1 cellular context compared by ENCODE assay signal in genomic region chr20:48656661-48657211, GRCh38.
A peak's percentile ranks its signal among the peaks of the same experiment; 100 is the strongest.
TF ChIP-seq lines count a peak whose summit lies in the region.

No MANE protein-coding gene starts in this region.

TF ChIP-seq in HepG2, 621 proteins besides CTCF, POLR2A, EP300 and RAD21 (continued from another document and continues in another):
- TF ChIP-seq, protein P1, sequence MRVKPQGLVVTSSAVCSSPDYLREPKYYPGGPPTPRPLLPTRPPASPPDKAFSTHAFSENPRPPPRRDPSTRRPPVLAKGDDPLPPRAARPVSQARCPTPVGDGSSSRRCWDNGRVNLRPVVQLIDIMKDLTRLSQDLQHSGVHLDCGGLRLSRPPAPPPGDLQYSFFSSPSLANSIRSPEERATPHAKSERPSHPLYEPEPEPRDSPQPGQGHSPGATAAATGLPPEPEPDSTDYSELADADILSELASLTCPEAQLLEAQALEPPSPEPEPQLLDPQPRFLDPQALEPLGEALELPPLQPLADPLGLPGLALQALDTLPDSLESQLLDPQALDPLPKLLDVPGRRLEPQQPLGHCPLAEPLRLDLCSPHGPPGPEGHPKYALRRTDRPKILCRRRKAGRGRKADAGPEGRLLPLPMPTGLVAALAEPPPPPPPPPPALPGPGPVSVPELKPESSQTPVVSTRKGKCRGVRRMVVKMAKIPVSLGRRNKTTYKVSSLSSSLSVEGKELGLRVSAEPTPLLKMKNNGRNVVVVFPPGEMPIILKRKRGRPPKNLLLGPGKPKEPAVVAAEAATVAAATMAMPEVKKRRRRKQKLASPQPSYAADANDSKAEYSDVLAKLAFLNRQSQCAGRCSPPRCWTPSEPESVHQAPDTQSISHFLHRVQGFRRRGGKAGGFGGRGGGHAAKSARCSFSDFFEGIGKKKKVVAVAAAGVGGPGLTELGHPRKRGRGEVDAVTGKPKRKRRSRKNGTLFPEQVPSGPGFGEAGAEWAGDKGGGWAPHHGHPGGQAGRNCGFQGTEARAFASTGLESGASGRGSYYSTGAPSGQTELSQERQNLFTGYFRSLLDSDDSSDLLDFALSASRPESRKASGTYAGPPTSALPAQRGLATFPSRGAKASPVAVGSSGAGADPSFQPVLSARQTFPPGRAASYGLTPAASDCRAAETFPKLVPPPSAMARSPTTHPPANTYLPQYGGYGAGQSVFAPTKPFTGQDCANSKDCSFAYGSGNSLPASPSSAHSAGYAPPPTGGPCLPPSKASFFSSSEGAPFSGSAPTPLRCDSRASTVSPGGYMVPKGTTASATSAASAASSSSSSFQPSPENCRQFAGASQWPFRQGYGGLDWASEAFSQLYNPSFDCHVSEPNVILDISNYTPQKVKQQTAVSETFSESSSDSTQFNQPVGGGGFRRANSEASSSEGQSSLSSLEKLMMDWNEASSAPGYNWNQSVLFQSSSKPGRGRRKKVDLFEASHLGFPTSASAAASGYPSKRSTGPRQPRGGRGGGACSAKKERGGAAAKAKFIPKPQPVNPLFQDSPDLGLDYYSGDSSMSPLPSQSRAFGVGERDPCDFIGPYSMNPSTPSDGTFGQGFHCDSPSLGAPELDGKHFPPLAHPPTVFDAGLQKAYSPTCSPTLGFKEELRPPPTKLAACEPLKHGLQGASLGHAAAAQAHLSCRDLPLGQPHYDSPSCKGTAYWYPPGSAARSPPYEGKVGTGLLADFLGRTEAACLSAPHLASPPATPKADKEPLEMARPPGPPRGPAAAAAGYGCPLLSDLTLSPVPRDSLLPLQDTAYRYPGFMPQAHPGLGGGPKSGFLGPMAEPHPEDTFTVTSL (CRISPR knock-in tag; IDR thresholded peaks at IDR 0.05; ENCODE audit: borderline replicate concordance), result no peak
- no peak for TF ChIP-seq SALL2 (CRISPR knock-in tag; IDR thresholded peaks at IDR 0.05)
- no peak for TF ChIP-seq TGIF2 (CRISPR knock-in tag; IDR thresholded peaks at IDR 0.05)
- no peak for TF ChIP-seq CBX2 (IDR thresholded peaks at IDR 0.05; ENCODE audit: low read depth, low read length)
- no peak for TF ChIP-seq CBX2 (CRISPR knock-in tag; IDR thresholded peaks at IDR 0.05; ENCODE audit: low read depth)
- no peak for TF ChIP-seq SNAPC2 (CRISPR knock-in tag; IDR thresholded peaks at IDR 0.05)
- TF ChIP-seq, protein P2, sequence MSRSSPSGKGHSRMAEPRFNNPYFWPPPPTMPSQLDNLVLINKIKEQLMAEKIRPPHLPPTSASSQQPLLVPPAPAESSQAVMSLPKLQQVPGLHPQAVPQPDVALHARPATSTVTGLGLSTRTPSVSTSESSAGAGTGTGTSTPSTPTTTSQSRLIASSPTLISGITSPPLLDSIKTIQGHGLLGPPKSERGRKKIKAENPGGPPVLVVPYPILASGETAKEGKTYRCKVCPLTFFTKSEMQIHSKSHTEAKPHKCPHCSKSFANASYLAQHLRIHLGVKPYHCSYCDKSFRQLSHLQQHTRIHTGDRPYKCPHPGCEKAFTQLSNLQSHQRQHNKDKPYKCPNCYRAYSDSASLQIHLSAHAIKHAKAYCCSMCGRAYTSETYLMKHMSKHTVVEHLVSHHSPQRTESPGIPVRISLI (CRISPR knock-in tag; IDR thresholded peaks at IDR 0.05; ENCODE audit: borderline replicate concordance), result peak; percentile 59; the same call in 1 of the 2 replicates
- TF ChIP-seq ZNF83 (CRISPR knock-in tag; IDR thresholded peaks at IDR 0.05; ENCODE audit: borderline replicate concordance), result 0 out of 2 replicates have a peak, but pooled peaks have one; percentile 46
- TF ChIP-seq, protein P3, sequence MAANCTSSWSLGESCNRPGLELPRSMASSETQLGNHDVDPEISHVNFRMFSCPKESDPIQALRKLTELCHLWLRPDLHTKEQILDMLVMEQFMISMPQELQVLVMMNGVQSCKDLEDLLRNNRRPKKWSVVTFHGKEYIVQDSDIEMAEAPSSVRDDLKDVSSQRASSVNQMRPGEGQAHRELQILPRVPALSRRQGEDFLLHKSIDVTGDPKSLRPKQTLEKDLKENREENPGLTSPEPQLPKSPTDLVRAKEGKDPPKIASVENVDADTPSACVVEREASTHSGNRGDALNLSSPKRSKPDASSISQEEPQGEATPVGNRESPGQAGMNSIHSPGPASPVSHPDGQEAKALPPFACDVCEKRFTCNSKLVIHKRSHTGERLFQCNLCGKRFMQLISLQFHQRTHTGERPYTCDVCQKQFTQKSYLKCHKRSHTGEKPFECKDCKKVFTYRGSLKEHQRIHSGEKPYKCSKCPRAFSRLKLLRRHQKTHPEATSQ (CRISPR knock-in tag; IDR thresholded peaks at IDR 0.05; ENCODE audit: borderline replicate concordance), result no peak
- no peak for TF ChIP-seq WIZ (CRISPR knock-in tag; IDR thresholded peaks at IDR 0.05)
- no peak for TF ChIP-seq ZNF883 (CRISPR knock-in tag; IDR thresholded peaks at IDR 0.05; ENCODE audit: not compliant biosample characterization)
- TF ChIP-seq, protein P4, sequence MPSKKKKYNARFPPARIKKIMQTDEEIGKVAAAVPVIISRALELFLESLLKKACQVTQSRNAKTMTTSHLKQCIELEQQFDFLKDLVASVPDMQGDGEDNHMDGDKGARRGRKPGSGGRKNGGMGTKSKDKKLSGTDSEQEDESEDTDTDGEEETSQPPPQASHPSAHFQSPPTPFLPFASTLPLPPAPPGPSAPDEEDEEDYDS (CRISPR knock-in tag; IDR thresholded peaks at IDR 0.05), result 0 out of 2 replicates have a peak, but pooled peaks have one; percentile 26
- TF ChIP-seq POLR2AphosphoS5 (IDR thresholded peaks at IDR 0.05; ENCODE audit: low read depth, low read length), result no peak
- TF ChIP-seq CREB1 (IDR thresholded peaks at IDR 0.05), result no peak
- no peak for TF ChIP-seq CREB1 (CRISPR knock-in tag; IDR thresholded peaks at IDR 0.05)
- TF ChIP-seq, protein P5, sequence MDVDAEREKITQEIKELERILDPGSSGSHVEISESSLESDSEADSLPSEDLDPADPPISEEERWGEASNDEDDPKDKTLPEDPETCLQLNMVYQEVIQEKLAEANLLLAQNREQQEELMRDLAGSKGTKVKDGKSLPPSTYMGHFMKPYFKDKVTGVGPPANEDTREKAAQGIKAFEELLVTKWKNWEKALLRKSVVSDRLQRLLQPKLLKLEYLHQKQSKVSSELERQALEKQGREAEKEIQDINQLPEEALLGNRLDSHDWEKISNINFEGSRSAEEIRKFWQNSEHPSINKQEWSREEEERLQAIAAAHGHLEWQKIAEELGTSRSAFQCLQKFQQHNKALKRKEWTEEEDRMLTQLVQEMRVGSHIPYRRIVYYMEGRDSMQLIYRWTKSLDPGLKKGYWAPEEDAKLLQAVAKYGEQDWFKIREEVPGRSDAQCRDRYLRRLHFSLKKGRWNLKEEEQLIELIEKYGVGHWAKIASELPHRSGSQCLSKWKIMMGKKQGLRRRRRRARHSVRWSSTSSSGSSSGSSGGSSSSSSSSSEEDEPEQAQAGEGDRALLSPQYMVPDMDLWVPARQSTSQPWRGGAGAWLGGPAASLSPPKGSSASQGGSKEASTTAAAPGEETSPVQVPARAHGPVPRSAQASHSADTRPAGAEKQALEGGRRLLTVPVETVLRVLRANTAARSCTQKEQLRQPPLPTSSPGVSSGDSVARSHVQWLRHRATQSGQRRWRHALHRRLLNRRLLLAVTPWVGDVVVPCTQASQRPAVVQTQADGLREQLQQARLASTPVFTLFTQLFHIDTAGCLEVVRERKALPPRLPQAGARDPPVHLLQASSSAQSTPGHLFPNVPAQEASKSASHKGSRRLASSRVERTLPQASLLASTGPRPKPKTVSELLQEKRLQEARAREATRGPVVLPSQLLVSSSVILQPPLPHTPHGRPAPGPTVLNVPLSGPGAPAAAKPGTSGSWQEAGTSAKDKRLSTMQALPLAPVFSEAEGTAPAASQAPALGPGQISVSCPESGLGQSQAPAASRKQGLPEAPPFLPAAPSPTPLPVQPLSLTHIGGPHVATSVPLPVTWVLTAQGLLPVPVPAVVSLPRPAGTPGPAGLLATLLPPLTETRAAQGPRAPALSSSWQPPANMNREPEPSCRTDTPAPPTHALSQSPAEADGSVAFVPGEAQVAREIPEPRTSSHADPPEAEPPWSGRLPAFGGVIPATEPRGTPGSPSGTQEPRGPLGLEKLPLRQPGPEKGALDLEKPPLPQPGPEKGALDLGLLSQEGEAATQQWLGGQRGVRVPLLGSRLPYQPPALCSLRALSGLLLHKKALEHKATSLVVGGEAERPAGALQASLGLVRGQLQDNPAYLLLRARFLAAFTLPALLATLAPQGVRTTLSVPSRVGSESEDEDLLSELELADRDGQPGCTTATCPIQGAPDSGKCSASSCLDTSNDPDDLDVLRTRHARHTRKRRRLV (CRISPR knock-in tag; IDR thresholded peaks at IDR 0.05), result no peak
- TF ChIP-seq ZGPAT (CRISPR knock-in tag; IDR thresholded peaks at IDR 0.05), result no peak
- no peak for TF ChIP-seq ZUFSP (CRISPR knock-in tag; IDR thresholded peaks at IDR 0.05; ENCODE audit: borderline replicate concordance)
- TF ChIP-seq ZKSCAN1 (IDR thresholded peaks at IDR 0.05; ENCODE audit: low read length), result no peak
- no peak for TF ChIP-seq ZNF766 (CRISPR knock-in tag; IDR thresholded peaks at IDR 0.05; ENCODE audit: borderline replicate concordance)
- TF ChIP-seq, protein P6, sequence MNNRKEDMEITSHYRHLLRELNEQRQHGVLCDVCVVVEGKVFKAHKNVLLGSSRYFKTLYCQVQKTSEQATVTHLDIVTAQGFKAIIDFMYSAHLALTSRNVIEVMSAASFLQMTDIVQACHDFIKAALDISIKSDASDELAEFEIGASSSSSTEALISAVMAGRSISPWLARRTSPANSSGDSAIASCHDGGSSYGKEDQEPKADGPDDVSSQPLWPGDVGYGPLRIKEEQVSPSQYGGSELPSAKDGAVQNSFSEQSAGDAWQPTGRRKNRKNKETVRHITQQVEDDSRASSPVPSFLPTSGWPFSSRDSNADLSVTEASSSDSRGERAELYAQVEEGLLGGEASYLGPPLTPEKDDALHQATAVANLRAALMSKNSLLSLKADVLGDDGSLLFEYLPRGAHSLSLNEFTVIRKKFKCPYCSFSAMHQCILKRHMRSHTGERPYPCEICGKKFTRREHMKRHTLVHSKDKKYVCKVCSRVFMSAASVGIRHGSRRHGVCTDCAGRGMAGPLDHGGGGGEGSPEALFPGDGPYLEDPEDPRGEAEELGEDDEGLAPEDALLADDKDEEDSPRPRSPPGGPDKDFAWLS (CRISPR knock-in tag; IDR thresholded peaks at IDR 0.05; ENCODE audit: borderline replicate concordance), result no peak
- no peak for TF ChIP-seq NFATC3 (CRISPR knock-in tag; IDR thresholded peaks at IDR 0.05)
- no peak for TF ChIP-seq SMARCC2 (IDR thresholded peaks at IDR 0.05)
- TF ChIP-seq ZFP41 (CRISPR knock-in tag; IDR thresholded peaks at IDR 0.05; ENCODE audit: borderline replicate concordance), result no peak
- no peak for TF ChIP-seq ZNF10 (CRISPR knock-in tag; IDR thresholded peaks at IDR 0.05; ENCODE audit: borderline replicate concordance, low read depth)
- TF ChIP-seq TOE1 (CRISPR knock-in tag; IDR thresholded peaks at IDR 0.05), result no peak
- TF ChIP-seq, protein P7, sequence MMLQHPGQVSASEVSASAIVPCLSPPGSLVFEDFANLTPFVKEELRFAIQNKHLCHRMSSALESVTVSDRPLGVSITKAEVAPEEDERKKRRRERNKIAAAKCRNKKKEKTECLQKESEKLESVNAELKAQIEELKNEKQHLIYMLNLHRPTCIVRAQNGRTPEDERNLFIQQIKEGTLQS (CRISPR knock-in tag; IDR thresholded peaks at IDR 0.05), result 0 out of 2 replicates have a peak, but pooled peaks have one; percentile 9
- no peak; the same call in 1 of the 2 replicates for TF ChIP-seq CCDC6 (CRISPR knock-in tag; IDR thresholded peaks at IDR 0.05)
- no peak for TF ChIP-seq TCF12 (IDR thresholded peaks at IDR 0.05)
- TF ChIP-seq TCF12 (CRISPR knock-in tag; IDR thresholded peaks at IDR 0.05), result no peak
- TF ChIP-seq CREM (IDR thresholded peaks at IDR 0.05), result no peak
- TF ChIP-seq CREM (CRISPR knock-in tag; IDR thresholded peaks at IDR 0.05), result no peak
- TF ChIP-seq, protein P8, sequence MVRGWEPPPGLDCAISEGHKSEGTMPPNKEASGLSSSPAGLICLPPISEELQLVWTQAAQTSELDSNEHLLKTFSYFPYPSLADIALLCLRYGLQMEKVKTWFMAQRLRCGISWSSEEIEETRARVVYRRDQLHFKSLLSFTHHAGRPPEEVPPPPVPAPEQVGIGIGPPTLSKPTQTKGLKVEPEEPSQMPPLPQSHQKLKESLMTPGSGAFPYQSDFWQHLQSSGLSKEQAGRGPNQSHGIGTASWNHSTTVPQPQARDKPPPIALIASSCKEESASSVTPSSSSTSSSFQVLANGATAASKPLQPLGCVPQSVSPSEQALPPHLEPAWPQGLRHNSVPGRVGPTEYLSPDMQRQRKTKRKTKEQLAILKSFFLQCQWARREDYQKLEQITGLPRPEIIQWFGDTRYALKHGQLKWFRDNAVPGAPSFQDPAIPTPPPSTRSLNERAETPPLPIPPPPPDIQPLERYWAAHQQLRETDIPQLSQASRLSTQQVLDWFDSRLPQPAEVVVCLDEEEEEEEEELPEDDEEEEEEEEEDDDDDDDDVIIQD (CRISPR knock-in tag; IDR thresholded peaks at IDR 0.05; ENCODE audit: low read depth), result peak; percentile 55; the same call in 1 of the 2 replicates
- TF ChIP-seq ZNF160 (CRISPR knock-in tag; IDR thresholded peaks at IDR 0.05), result no peak
- no peak for TF ChIP-seq DMAP1 (CRISPR knock-in tag; IDR thresholded peaks at IDR 0.05)
- TF ChIP-seq RBM39 (IDR thresholded peaks at IDR 0.05; ENCODE audit: low read depth, low read length, poor library complexity, severe bottlenecking), result no peak
- no peak for TF ChIP-seq ZSCAN30 (CRISPR knock-in tag; IDR thresholded peaks at IDR 0.05)
- no peak; the same call in 1 of the 2 replicates for TF ChIP-seq HIVEP1 (CRISPR knock-in tag; IDR thresholded peaks at IDR 0.05)
- no peak for TF ChIP-seq ZNF740 (CRISPR knock-in tag; IDR thresholded peaks at IDR 0.05)
- peak; percentile 78; the same call in 1 of the 2 replicates for TF ChIP-seq KDM2A (CRISPR knock-in tag; IDR thresholded peaks at IDR 0.05; ENCODE audit: borderline replicate concordance, low read depth)
- TF ChIP-seq ZNF720 (CRISPR knock-in tag; IDR thresholded peaks at IDR 0.05), result 0 out of 2 replicates have a peak, but pooled peaks have one; percentile 18
